Comparison of ENCODE assay signal across 1 cellular context in the genomic region with DNA sequence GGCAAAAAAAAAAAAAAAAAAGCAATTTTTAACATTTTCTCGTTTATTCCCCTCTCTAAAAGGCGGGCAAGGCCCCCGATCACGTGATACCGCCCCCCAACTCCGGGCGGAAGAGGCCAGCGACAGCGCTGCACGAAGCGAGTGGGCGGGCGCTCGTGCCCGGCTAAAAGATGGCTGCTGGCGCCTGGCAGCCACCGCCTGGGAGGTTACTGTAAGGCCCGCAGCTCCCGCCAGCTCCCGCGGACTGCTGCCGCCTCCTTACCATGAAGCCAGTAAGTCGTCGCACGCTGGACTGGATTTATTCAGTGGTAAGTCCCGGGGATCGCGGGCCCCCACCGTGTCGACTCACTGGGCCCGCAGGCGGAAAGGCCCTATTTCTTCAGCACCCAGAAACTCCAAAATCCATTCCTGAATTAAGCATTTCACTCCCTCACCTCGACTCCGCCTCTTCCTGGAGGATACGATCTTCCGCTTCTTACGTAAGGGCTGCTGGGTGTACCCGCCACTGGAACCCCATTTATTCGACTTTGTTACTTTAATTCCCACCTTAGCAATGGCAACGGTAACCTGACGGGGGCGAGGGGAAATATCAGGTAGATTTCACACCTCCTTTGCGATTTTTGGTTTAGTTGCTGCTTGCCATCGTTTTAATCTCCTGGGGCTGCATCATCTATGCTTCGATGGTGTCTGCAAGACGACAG.
TF ChIP-seq lines count a peak whose summit lies in the region.

A gene with protein sequence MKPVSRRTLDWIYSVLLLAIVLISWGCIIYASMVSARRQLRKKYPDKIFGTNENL (plus strand): TSS at position 156 of the 701 bp plus-strand sequence. CDS start 108 bp downstream, at position 264.
A gene (minus strand): TSS at position 415 of the 701 bp plus-strand sequence. CDS start 150 bp downstream, at position 265.

TF ChIP-seq in HepG2, 621 proteins besides CTCF, POLR2A, EP300 and RAD21 (continued from another document and continues in another):
- TF ChIP-seq, protein P1, sequence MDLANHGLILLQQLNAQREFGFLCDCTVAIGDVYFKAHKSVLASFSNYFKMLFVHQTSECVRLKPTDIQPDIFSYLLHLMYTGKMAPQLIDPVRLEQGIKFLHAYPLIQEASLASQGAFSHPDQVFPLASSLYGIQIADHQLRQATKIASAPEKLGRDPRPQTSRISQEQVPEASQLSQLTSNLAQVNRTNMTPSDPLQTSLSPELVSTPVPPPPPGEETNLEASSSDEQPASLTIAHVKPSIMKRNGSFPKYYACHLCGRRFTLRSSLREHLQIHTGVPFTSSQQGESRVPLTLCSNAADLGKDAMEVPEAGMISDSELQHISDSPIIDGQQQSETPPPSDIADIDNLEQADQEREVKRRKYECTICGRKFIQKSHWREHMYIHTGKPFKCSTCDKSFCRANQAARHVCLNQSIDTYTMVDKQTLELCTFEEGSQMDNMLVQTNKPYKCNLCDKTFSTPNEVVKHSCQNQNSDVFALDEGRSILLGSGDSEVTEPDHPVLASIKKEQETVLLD (CRISPR knock-in tag; IDR thresholded peaks at IDR 0.05; ENCODE audit: low read depth), result no peak
- TF ChIP-seq IRF2 (CRISPR knock-in tag; IDR thresholded peaks at IDR 0.05) (peak; percentile 67), MIXL1 (CRISPR knock-in tag; IDR thresholded peaks at IDR 0.05) (0 out of 2 replicates have a peak, but pooled peaks have one; percentile 11), KDM6A (CRISPR knock-in tag; IDR thresholded peaks at IDR 0.05; ENCODE audit: low read depth) (no peak), AHR (CRISPR knock-in tag; IDR thresholded peaks at IDR 0.05) (peak; percentile 91), RORA (CRISPR knock-in tag; IDR thresholded peaks at IDR 0.05) (no peak), GPN1 (CRISPR knock-in tag; IDR thresholded peaks at IDR 0.05; ENCODE audit: borderline replicate concordance) (no peak), ZNF333 (CRISPR knock-in tag; IDR thresholded peaks at IDR 0.05; ENCODE audit: borderline replicate concordance) (peak; percentile 55; the same call in 1 of the 2 replicates), IKZF1 (IDR thresholded peaks at IDR 0.05) (no peak), ZNF44 (CRISPR knock-in tag; IDR thresholded peaks at IDR 0.05) (no peak), ZNF430 (CRISPR knock-in tag; IDR thresholded peaks at IDR 0.05) (peak; percentile 70; the same call in 1 of the 2 replicates), GZF1 (CRISPR knock-in tag; IDR thresholded peaks at IDR 0.05) (no peak; the same call in 1 of the 2 replicates), MED13 (CRISPR knock-in tag; IDR thresholded peaks at IDR 0.05) (no peak)
- TF ChIP-seq, protein P2, sequence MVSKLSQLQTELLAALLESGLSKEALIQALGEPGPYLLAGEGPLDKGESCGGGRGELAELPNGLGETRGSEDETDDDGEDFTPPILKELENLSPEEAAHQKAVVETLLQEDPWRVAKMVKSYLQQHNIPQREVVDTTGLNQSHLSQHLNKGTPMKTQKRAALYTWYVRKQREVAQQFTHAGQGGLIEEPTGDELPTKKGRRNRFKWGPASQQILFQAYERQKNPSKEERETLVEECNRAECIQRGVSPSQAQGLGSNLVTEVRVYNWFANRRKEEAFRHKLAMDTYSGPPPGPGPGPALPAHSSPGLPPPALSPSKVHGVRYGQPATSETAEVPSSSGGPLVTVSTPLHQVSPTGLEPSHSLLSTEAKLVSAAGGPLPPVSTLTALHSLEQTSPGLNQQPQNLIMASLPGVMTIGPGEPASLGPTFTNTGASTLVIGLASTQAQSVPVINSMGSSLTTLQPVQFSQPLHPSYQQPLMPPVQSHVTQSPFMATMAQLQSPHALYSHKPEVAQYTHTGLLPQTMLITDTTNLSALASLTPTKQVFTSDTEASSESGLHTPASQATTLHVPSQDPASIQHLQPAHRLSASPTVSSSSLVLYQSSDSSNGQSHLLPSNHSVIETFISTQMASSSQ (IDR thresholded peaks at IDR 0.05; ENCODE audit: low read depth), result no peak
- TF ChIP-seq, protein P2 (CRISPR knock-in tag; IDR thresholded peaks at IDR 0.05; ENCODE audit: borderline replicate concordance), result 0 out of 2 replicates have a peak, but pooled peaks have one; percentile 79
- TF ChIP-seq, protein P3, sequence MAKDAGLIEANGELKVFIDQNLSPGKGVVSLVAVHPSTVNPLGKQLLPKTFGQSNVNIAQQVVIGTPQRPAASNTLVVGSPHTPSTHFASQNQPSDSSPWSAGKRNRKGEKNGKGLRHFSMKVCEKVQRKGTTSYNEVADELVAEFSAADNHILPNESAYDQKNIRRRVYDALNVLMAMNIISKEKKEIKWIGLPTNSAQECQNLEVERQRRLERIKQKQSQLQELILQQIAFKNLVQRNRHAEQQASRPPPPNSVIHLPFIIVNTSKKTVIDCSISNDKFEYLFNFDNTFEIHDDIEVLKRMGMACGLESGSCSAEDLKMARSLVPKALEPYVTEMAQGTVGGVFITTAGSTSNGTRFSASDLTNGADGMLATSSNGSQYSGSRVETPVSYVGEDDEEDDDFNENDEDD (CRISPR knock-in tag; IDR thresholded peaks at IDR 0.05; ENCODE audit: borderline replicate concordance), result peak; percentile 44; the same call in 1 of the 2 replicates
- TF ChIP-seq, protein P4, sequence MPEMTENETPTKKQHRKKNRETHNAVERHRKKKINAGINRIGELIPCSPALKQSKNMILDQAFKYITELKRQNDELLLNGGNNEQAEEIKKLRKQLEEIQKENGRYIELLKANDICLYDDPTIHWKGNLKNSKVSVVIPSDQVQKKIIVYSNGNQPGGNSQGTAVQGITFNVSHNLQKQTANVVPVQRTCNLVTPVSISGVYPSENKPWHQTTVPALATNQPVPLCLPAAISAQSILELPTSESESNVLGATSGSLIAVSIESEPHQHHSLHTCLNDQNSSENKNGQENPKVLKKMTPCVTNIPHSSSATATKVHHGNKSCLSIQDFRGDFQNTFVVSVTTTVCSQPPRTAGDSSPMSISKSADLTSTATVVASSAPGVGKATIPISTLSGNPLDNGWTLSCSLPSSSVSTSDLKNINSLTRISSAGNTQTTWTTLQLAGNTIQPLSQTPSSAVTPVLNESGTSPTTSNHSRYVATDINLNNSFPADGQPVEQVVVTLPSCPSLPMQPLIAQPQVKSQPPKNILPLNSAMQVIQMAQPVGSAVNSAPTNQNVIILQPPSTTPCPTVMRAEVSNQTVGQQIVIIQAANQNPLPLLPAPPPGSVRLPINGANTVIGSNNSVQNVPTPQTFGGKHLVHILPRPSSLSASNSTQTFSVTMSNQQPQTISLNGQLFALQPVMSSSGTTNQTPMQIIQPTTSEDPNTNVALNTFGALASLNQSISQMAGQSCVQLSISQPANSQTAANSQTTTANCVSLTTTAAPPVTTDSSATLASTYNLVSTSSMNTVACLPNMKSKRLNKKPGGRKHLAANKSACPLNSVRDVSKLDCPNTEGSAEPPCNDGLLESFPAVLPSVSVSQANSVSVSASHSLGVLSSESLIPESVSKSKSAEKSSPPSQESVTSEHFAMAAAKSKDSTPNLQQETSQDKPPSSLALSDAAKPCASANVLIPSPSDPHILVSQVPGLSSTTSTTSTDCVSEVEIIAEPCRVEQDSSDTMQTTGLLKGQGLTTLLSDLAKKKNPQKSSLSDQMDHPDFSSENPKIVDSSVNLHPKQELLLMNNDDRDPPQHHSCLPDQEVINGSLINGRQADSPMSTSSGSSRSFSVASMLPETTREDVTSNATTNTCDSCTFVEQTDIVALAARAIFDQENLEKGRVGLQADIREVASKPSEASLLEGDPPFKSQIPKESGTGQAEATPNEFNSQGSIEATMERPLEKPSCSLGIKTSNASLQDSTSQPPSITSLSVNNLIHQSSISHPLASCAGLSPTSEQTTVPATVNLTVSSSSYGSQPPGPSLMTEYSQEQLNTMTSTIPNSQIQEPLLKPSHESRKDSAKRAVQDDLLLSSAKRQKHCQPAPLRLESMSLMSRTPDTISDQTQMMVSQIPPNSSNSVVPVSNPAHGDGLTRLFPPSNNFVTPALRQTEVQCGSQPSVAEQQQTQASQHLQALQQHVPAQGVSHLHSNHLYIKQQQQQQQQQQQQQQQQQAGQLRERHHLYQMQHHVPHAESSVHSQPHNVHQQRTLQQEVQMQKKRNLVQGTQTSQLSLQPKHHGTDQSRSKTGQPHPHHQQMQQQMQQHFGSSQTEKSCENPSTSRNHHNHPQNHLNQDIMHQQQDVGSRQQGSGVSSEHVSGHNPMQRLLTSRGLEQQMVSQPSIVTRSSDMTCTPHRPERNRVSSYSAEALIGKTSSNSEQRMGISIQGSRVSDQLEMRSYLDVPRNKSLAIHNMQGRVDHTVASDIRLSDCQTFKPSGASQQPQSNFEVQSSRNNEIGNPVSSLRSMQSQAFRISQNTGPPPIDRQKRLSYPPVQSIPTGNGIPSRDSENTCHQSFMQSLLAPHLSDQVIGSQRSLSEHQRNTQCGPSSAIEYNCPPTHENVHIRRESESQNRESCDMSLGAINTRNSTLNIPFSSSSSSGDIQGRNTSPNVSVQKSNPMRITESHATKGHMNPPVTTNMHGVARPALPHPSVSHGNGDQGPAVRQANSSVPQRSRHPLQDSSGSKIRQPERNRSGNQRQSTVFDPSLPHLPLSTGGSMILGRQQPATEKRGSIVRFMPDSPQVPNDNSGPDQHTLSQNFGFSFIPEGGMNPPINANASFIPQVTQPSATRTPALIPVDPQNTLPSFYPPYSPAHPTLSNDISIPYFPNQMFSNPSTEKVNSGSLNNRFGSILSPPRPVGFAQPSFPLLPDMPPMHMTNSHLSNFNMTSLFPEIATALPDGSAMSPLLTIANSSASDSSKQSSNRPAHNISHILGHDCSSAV (CRISPR knock-in tag; IDR thresholded peaks at IDR 0.05; ENCODE audit: borderline replicate concordance), result no peak
- TF ChIP-seq, protein P5, sequence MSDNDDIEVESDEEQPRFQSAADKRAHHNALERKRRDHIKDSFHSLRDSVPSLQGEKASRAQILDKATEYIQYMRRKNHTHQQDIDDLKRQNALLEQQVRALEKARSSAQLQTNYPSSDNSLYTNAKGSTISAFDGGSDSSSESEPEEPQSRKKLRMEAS (IDR thresholded peaks at IDR 0.05), result peak; percentile 57
- TF ChIP-seq, protein P6, sequence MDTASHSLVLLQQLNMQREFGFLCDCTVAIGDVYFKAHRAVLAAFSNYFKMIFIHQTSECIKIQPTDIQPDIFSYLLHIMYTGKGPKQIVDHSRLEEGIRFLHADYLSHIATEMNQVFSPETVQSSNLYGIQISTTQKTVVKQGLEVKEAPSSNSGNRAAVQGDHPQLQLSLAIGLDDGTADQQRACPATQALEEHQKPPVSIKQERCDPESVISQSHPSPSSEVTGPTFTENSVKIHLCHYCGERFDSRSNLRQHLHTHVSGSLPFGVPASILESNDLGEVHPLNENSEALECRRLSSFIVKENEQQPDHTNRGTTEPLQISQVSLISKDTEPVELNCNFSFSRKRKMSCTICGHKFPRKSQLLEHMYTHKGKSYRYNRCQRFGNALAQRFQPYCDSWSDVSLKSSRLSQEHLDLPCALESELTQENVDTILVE (CRISPR knock-in tag; IDR thresholded peaks at IDR 0.05), result peak; percentile 42; the same call in 1 of the 2 replicates
- TF ChIP-seq, protein P7, sequence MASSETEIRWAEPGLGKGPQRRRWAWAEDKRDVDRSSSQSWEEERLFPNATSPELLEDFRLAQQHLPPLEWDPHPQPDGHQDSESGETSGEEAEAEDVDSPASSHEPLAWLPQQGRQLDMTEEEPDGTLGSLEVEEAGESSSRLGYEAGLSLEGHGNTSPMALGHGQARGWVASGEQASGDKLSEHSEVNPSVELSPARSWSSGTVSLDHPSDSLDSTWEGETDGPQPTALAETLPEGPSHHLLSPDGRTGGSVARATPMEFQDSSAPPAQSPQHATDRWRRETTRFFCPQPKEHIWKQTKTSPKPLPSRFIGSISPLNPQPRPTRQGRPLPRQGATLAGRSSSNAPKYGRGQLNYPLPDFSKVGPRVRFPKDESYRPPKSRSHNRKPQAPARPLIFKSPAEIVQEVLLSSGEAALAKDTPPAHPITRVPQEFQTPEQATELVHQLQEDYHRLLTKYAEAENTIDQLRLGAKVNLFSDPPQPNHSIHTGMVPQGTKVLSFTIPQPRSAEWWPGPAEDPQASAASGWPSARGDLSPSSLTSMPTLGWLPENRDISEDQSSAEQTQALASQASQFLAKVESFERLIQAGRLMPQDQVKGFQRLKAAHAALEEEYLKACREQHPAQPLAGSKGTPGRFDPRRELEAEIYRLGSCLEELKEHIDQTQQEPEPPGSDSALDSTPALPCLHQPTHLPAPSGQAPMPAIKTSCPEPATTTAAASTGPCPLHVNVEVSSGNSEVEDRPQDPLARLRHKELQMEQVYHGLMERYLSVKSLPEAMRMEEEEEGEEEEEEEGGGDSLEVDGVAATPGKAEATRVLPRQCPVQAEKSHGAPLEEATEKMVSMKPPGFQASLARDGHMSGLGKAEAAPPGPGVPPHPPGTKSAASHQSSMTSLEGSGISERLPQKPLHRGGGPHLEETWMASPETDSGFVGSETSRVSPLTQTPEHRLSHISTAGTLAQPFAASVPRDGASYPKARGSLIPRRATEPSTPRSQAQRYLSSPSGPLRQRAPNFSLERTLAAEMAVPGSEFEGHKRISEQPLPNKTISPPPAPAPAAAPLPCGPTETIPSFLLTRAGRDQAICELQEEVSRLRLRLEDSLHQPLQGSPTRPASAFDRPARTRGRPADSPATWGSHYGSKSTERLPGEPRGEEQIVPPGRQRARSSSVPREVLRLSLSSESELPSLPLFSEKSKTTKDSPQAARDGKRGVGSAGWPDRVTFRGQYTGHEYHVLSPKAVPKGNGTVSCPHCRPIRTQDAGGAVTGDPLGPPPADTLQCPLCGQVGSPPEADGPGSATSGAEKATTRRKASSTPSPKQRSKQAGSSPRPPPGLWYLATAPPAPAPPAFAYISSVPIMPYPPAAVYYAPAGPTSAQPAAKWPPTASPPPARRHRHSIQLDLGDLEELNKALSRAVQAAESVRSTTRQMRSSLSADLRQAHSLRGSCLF (CRISPR knock-in tag; IDR thresholded peaks at IDR 0.05; ENCODE audit: borderline replicate concordance), result no peak
